Comparison of ENCODE assay signal across 8 cellular contexts in the genomic region with DNA sequence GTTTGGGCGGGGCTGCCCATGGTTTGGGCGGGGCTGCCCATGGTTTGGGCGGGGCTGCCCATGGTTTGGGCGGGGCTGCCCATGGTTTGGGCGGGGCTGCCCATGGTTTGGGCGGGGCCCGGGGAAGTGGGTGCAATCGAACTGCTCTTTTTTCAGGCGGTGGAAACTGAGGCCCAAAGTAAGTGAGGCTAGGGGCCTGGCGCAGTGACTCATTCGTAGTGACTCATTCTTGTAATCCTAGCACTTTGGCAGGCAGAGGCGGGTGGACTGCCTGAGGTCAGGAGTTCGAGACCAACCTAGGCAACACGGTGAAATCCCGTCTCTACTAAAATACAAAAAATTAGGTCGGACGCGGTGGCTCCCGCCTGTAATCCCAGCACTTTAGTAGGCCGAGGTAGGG. TPM values are rescaled to one million over a fixed set of nuclear protein-coding genes. Genes with fewer than 3 reads are reported as not detected.
DNase-seq lines count a peak whose midpoint lies in the region; ATAC-seq and TF ChIP-seq lines count a peak whose summit lies in the region.
"Not testable (repeated sequence)": the region's sequence is repeated elsewhere in the genome, so short reads cannot be mapped to it uniquely, and the experiment has no call there.

No MANE protein-coding gene starts in this region.

- POLR2A ChIA-PET in CD4-positive, alpha-beta T cell (lab: Charles Lee), result interaction anchor here (0.8 to 4.2 kb wide), 13 partner anchors 15 to 188 kb away, joined by 3 to 53 read pairs (median 9); a partner anchor contains a TSS

- intact Hi-C loops in CD4-positive, alpha-beta T cell (cut with DNase I, micrococcal nuclease), result loop anchor here (5.0 kb wide), 2 partner anchors 62 to 152 kb away; a partner anchor contains a TSS

- H3K4me3 ChIP-seq in choroid plexus epithelial cell (ENCODE audit: low read depth, low read length); hepatocyte; trophoblast cell (ENCODE audit: low read depth, low read length): not testable (repeated sequence)

- H3K4me1 ChIP-seq in hepatocyte (ENCODE audit: insufficient read depth); trophoblast cell (ENCODE audit: control insufficient read depth in 1 of 2, insufficient read depth in 2 of 2, low read length in 2 of 2): not testable (repeated sequence)

- not testable (repeated sequence) for H3K9me3 ChIP-seq in CD4-positive, alpha-beta T cell (ENCODE audit: control insufficient read depth, low read length); hepatocyte (ENCODE audit: low read depth); trophoblast cell (ENCODE audit: insufficient read depth, low read depth, low read length)

- not testable (repeated sequence) for H3K23ac ChIP-seq in trophoblast cell (ENCODE audit: low read length)

- peak; percentile 8 for ATAC-seq in CD4-positive, alpha-beta T cell (ENCODE audit: poor library complexity)

- not testable (repeated sequence) for H2BK120ac ChIP-seq in trophoblast cell (ENCODE audit: insufficient read depth, low read length, poor library complexity)

- not testable (repeated sequence) for H2BK12ac ChIP-seq in trophoblast cell (ENCODE audit: low read length)

- not testable (repeated sequence) for H2AK5ac ChIP-seq in trophoblast cell (ENCODE audit: low read length)

- H4K91ac ChIP-seq in trophoblast cell (ENCODE audit: low read depth, low read length), result not testable (repeated sequence)

- not testable (repeated sequence) for H3K4ac ChIP-seq in trophoblast cell (ENCODE audit: low read depth, low read length)

- H3K79me2 ChIP-seq in hepatocyte, result peaks cover 38% of the 10 kb centered on the region
- H3K79me2 ChIP-seq in trophoblast cell (ENCODE audit: control insufficient read depth, insufficient read depth, low read length, poor library complexity), result peaks cover 24% of the 10 kb centered on the region

- not testable (repeated sequence) for H4K12ac ChIP-seq in trophoblast cell (ENCODE audit: low read depth, low read length)

- H3K36me3 Mint-ChIP-seq in CD4-positive, alpha-beta T cell (ENCODE audit: low read depth), result peaks cover 16% of the 10 kb centered on the region

- peaks cover 10% of the 10 kb centered on the region for H3K79me1 ChIP-seq in trophoblast cell (ENCODE audit: low read length)

- not testable (repeated sequence) for H3K9me2 ChIP-seq in hepatocyte (replicated peaks; ENCODE audit: insufficient read depth)

- H4K8ac ChIP-seq in trophoblast cell (ENCODE audit: low read depth, low read length), result not testable (repeated sequence)

- peak overlapping the region; percentile 93 for H3K27ac Mint-ChIP-seq in CD4-positive, alpha-beta T cell

- H3K4me3 Mint-ChIP-seq in CD4-positive, alpha-beta T cell, result peak overlapping the region; percentile 81

- WGBS in hepatocyte (ENCODE audit: low lambda C conversion rate, missing lambda C conversion rate), result 88% methylated on average over 13 of the region's 20 CpGs
- no CpG with 5 or more reads among the region's 20 CpGs for WGBS in trophoblast cell (ENCODE audit: extremely low coverage, insufficient coverage, insufficient read length)

- H3K27ac ChIP-seq in CD4-positive, alpha-beta T cell (ENCODE audit: low read depth, low read length); hepatocyte; trophoblast cell (ENCODE audit: low read depth, low read length): not testable (repeated sequence)

- H3K18ac ChIP-seq in trophoblast cell (ENCODE audit: low read length), result not testable (repeated sequence)

- not testable (repeated sequence) for H3K4me2 ChIP-seq in hepatocyte; trophoblast cell (ENCODE audit: low read length)

- peaks cover 34% of the 10 kb centered on the region for H3K4me1 Mint-ChIP-seq in CD4-positive, alpha-beta T cell (ENCODE audit: low read depth)

- H3K14ac ChIP-seq in trophoblast cell (ENCODE audit: low read length), result not testable (repeated sequence)

- not testable (repeated sequence) for H2AFZ ChIP-seq in hepatocyte; trophoblast cell (ENCODE audit: insufficient read depth, low read length, poor library complexity)

- H3K9me3 Mint-ChIP-seq in CD4-positive, alpha-beta T cell, result not testable (repeated sequence)

- CTCF ChIA-PET in CD4-positive, alpha-beta T cell (lab: Charles Lee), result interaction anchor here (0.8 to 1.6 kb wide), 2 partner anchors 170 to 243 kb away, joined by 4 read pairs; no protein-coding TSS in a partner anchor

- not testable (repeated sequence) for H3K9ac ChIP-seq in trophoblast cell (ENCODE audit: low read length)

- TF ChIP-seq CTCF in CD4-positive, alpha-beta T cell (IDR thresholded peaks at IDR 0.05); choroid plexus epithelial cell (conservative IDR thresholded peaks at IDR 0.05; ENCODE audit: low read depth, low read length); hepatocyte (IDR thresholded peaks at IDR 0.05; ENCODE audit: poor library complexity): not testable (repeated sequence)

- H2BK5ac ChIP-seq in trophoblast cell (ENCODE audit: low read depth, low read length, poor library complexity), result not testable (repeated sequence)

- not testable (repeated sequence) for H3K27me3 Mint-ChIP-seq in CD4-positive, alpha-beta T cell

- DNase-seq in CD4-positive, alpha-beta T cell, result peak in 8 of 10 experiments; percentile 28 to 66 (median 49)
- DNase-seq in LHCN-M2 (ENCODE audit: low read depth) (peak; percentile 10), SKM-1 treated with dmso at 0.1 percent for 144 hours (lab: John Stamatoyannopoulos, UW; ENCODE audit: unreplicated experiment) (peak; percentile 43), activated T-cell treated with anti-CD3 and anti-CD28 coated beads for 48 hours (ENCODE audit: low read depth) (peak; percentile 59), choroid plexus epithelial cell (ENCODE audit: low read depth) (peak; percentile 39), hepatocyte (ENCODE audit: low spot score) (peak; percentile 38), trophoblast cell (peak; percentile 25 to 59)
- peak; percentile 45 for DNase-seq in stimulated activated CD8-positive, alpha-beta memory T cell treated with anti-CD3 and anti-CD28 coated beads, Interleukin-4, amount 100 ng/mL, for 24 hours (ENCODE audit: low read depth)

- H4K20me1 ChIP-seq in hepatocyte (ENCODE audit: insufficient read depth, poor library complexity, severe bottlenecking), result peaks cover 35% of the 10 kb centered on the region

- not testable (repeated sequence) for H3K27me3 ChIP-seq in CD4-positive, alpha-beta T cell (ENCODE audit: control insufficient read depth, insufficient read depth, low read length); hepatocyte; trophoblast cell (ENCODE audit: insufficient read depth, low read length)

- not testable (repeated sequence) for H3K36me3 ChIP-seq in hepatocyte (replicated peaks; ENCODE audit: insufficient read depth, low read depth); trophoblast cell (ENCODE audit: control insufficient read depth in 1 of 2, insufficient read depth in 2 of 2, low read length in 2 of 2)

RNA-seq across cellular contexts. Expression of a gene that starts 0.4 kb away (rescaled TPM):
- 10 to 100 TPM; 32.7 to 34.1 TPM for total RNA-seq in CD4-positive, alpha-beta T cell
- 111 and 113 TPM in 2 replicates for total RNA-seq in LHCN-M2 (2014; rRNA removed)
- 63.0 TPM for polyA plus RNA-seq in LHCN-M2 (2012)
- total RNA-seq in hepatocyte, result 85.1 and 85.4 TPM in 2 replicates
- polyA plus RNA-seq in hepatocyte, result 78.2 and 80.0 TPM in 2 replicates
- polyA plus RNA-seq in trophoblast cell (2013), result 44.5 and 46.4 TPM in 2 replicates
